15 cellular contexts compared by ENCODE assay signal in the genomic region with DNA sequence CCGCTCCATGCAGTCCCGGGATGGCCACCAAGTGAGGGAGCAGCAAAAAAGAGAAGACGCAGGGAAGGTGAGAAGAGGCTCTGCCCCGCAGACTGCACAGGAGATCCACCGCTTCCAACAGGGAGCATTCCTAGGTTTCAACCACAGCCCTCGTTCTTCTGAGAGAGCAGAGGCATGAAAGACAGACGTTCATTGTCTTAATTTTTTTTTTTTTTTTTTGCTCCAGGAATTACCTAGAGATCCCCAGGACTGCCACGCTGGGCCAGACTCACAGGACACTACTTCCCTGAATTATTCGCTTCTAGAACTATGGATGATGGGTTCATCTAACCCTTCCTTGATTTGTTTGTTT. TPM values are rescaled to one million over a fixed set of nuclear protein-coding genes. Genes with fewer than 3 reads are reported as not detected.
A peak's percentile ranks its signal among the peaks of the same experiment; 100 is the strongest.
DNase-seq lines count a peak whose midpoint lies in the region; ATAC-seq, FAIRE-seq and TF ChIP-seq lines count a peak whose summit lies in the region.
"Had no signal": no experiment of that assay in that cellular context is flagged by ENCODE, and none has a peak within 500 bp of the region (broad histone marks: within the 10 kb centered on the region; RNA-seq: fewer than 3 reads in every experiment).

No MANE protein-coding gene starts in this region.

- peak overlapping the region; percentile 79 for H2AFZ ChIP-seq in astrocyte (ENCODE audit: low read depth, low read length)

- no peak for FAIRE-seq in astrocyte (lab: Jason Lieb, UNC)

- peaks cover 4% of the 10 kb centered on the region for H3K9me3 Mint-ChIP-seq in astrocyte (ENCODE audit: unreplicated experiment)
- no peaks in the 10 kb centered on the region for H3K9me3 Mint-ChIP-seq in activated T-cell treated with anti-CD3 and anti-CD28 coated beads, Interleukin-2, amount 50 U/mL, for 24 hours
- H3K9me3 Mint-ChIP-seq: activated naive CD4-positive, alpha-beta T cell treated with anti-CD3 and anti-CD28 coated beads, Interleukin-2, amount 50 U/mL, for 72 hours; IgD-negative memory B cell had no signal

- no peak overlapping the region for H3K4me3 ChIP-seq in astrocyte (ENCODE audit: insufficient read depth, low read depth, low read length)
- H3K4me3 ChIP-seq in iPS-20b (ENCODE audit: low read length): no peak overlapping the region
- H3K4me3 ChIP-seq in skeletal muscle tissue (ENCODE audit: low read length in 3 of 3): peak overlapping the region in 2 of 3 donors; percentile 9 to 35
- H3K4me3 ChIP-seq: MG63 had no signal

- H3K79me2 ChIP-seq in astrocyte (ENCODE audit: insufficient read depth, low read length): no peaks in the 10 kb centered on the region

- H3K9ac ChIP-seq in astrocyte (ENCODE audit: low read length): no peak overlapping the region
- no peak overlapping the region; the same call in 1 of the 2 replicates for H3K9ac ChIP-seq in iPS-20b (ENCODE audit: low read depth, low read length)
- H3K9ac ChIP-seq in skeletal muscle tissue (ENCODE audit: low read depth in 1 of 3, low read length in 3 of 3): no peak overlapping the region

- no peaks in the 10 kb centered on the region for H3K9me3 ChIP-seq in astrocyte (ENCODE audit: insufficient read depth, low read depth, low read length)
- H3K9me3 ChIP-seq in iPS-20b (ENCODE audit: insufficient read depth, low read depth, low read length): no peaks in the 10 kb centered on the region
- no peaks in the 10 kb centered on the region for H3K9me3 ChIP-seq in skeletal muscle tissue (ENCODE audit: control insufficient read depth in 3 of 3, low read length in 3 of 3)
- H3K9me3 ChIP-seq: Caco-2, gastroesophageal sphincter, MG63 had no signal

- no peaks in the 10 kb centered on the region for H3K36me3 ChIP-seq in astrocyte (ENCODE audit: insufficient read depth, low read length)
- peaks cover 40% of the 10 kb centered on the region for H3K36me3 ChIP-seq in iPS-20b (ENCODE audit: insufficient read depth, low read depth, low read length)
- H3K36me3 ChIP-seq in skeletal muscle tissue (ENCODE audit: control insufficient read depth in 3 of 3, insufficient read depth in 3 of 3, low read length in 3 of 3): no peaks in the 10 kb centered on the region
- H3K36me3 ChIP-seq: gastroesophageal sphincter, MG63 had no signal

- peak overlapping the region; percentile 80 for H3K27ac Mint-ChIP-seq in astrocyte (ENCODE audit: unreplicated experiment)
- H3K27ac Mint-ChIP-seq in activated T-cell treated with anti-CD3 and anti-CD28 coated beads, Interleukin-2, amount 50 U/mL, for 24 hours: no peak overlapping the region
- H3K27ac Mint-ChIP-seq: activated naive CD4-positive, alpha-beta T cell treated with anti-CD3 and anti-CD28 coated beads, Interleukin-2, amount 50 U/mL, for 72 hours; IgD-negative memory B cell had no signal

- DNase-seq in HT1080 (ENCODE audit: low read depth): peak; percentile 34
- no peak for DNase-seq in astrocyte (ENCODE audit: low read depth)
- no peak for DNase-seq in cortex of kidney (lab: John Stamatoyannopoulos, UW)
- no peak for DNase-seq in activated T-cell treated with anti-CD3 and anti-CD28 coated beads, Interleukin-2, amount 50 U/mL, for 24 hours
- DNase-seq in SKM-1 (lab: John Stamatoyannopoulos, UW; ENCODE audit: unreplicated experiment): no peak
- DNase-seq: Caco-2, MG63, NCI-H526 treated with DMSO at 0.1 percent for 48 hours, SW 1271 had no signal

- H3K27me3 ChIP-seq in astrocyte (ENCODE audit: insufficient read depth, low read length) (peaks cover 8% of the 10 kb centered on the region), iPS-20b (ENCODE audit: insufficient read depth, low read length) (no peaks in the 10 kb centered on the region), skeletal muscle tissue (ENCODE audit: control insufficient read depth in 3 of 3, insufficient read depth in 3 of 3, low read length in 3 of 3) (peaks cover 3 to 12% (median 9%) of the 10 kb centered on the region in 3 donors)
- H3K27me3 ChIP-seq: gastroesophageal sphincter, MG63 had no signal

- H4K20me1 ChIP-seq in astrocyte (ENCODE audit: insufficient read depth, low read length): no peaks in the 10 kb centered on the region

- ATAC-seq in HG02610 (IDR thresholded peaks at IDR 0.05; ENCODE audit: unreplicated experiment): no peak

- TF ChIP-seq CTCF in astrocyte (IDR thresholded peaks at IDR 0.05; ENCODE audit: insufficient read depth, low read depth, low read length): no peak

- peak overlapping the region; percentile 62 for H3K4me2 ChIP-seq in astrocyte (ENCODE audit: low read length)

- H3K36me3 Mint-ChIP-seq in astrocyte (ENCODE audit: low read depth, unreplicated experiment): no peaks in the 10 kb centered on the region
- H3K36me3 Mint-ChIP-seq in activated T-cell treated with anti-CD3 and anti-CD28 coated beads, Interleukin-2, amount 50 U/mL, for 24 hours (ENCODE audit: low read depth): no peaks in the 10 kb centered on the region
- H3K36me3 Mint-ChIP-seq: activated naive CD4-positive, alpha-beta T cell treated with anti-CD3 and anti-CD28 coated beads, Interleukin-2, amount 50 U/mL, for 72 hours had no signal

- H3K4me1 Mint-ChIP-seq in astrocyte (ENCODE audit: low read depth, unreplicated experiment): peaks cover 14% of the 10 kb centered on the region
- peaks cover 4% of the 10 kb centered on the region for H3K4me1 Mint-ChIP-seq in activated T-cell treated with anti-CD3 and anti-CD28 coated beads, Interleukin-2, amount 50 U/mL, for 24 hours (ENCODE audit: low read depth)

- no peak overlapping the region for H3K4me3 Mint-ChIP-seq in astrocyte (ENCODE audit: unreplicated experiment)
- no peak overlapping the region for H3K4me3 Mint-ChIP-seq in activated T-cell treated with anti-CD3 and anti-CD28 coated beads, Interleukin-2, amount 50 U/mL, for 24 hours
- H3K4me3 Mint-ChIP-seq: IgD-negative memory B cell had no signal

- no peaks in the 10 kb centered on the region for H3K4me1 ChIP-seq in astrocyte (ENCODE audit: insufficient read depth, low read length)
- peaks cover 26% of the 10 kb centered on the region for H3K4me1 ChIP-seq in iPS-20b (ENCODE audit: insufficient read depth, low read length)
- H3K4me1 ChIP-seq in skeletal muscle tissue (ENCODE audit: control insufficient read depth in 3 of 3, insufficient read depth in 3 of 3, low read length in 3 of 3): peaks cover 0 to 9% (median 4%) of the 10 kb centered on the region in 3 donors
- H3K4me1 ChIP-seq: Caco-2 had no signal

- no peak overlapping the region for H3K27ac ChIP-seq in astrocyte (ENCODE audit: low read depth, low read length)
- peak overlapping the region; percentile 73 for H3K27ac ChIP-seq in iPS-20b (ENCODE audit: low read length)
- no peak overlapping the region for H3K27ac ChIP-seq in skeletal muscle tissue (ENCODE audit: low read depth, low read length)

- H3K27me3 Mint-ChIP-seq in astrocyte (ENCODE audit: low read depth, unreplicated experiment): peaks cover 30% of the 10 kb centered on the region
- peaks cover 24% of the 10 kb centered on the region for H3K27me3 Mint-ChIP-seq in activated T-cell treated with anti-CD3 and anti-CD28 coated beads, Interleukin-2, amount 50 U/mL, for 24 hours

RNA-seq across cellular contexts. Expression of a gene that starts 33.2 kb away (rescaled TPM):
- total RNA-seq in HT1080 (2014; rRNA removed; shearing (Covaris generic)): 0.42 and 0.43 TPM in 2 replicates
- polyA plus RNA-seq in HT1080 (2015; cell fraction: cytosol; rRNA removed): 0.60 and 0.81 TPM in 2 replicates
- 0.72 and 0.76 TPM in 2 replicates for polyA plus RNA-seq in HT1080 (2015; cell fraction: nucleus; rRNA removed)
- total RNA-seq in astrocyte (7.1 and 10.0 TPM in 2 replicates), skeletal muscle tissue (11.5 TPM)
- polyA plus RNA-seq: IgD-negative memory B cell had no signal

RNA-seq across cellular contexts. Expression of a gene that starts 59.0 kb away (rescaled TPM):
- total RNA-seq in HT1080 (2014; rRNA removed; shearing (Covaris generic)): 6.9 and 7.9 TPM in 2 replicates
- 2.8 and 2.9 TPM in 2 replicates for polyA plus RNA-seq in HT1080 (2015; cell fraction: cytosol; rRNA removed)
- polyA plus RNA-seq in HT1080 (2015; cell fraction: nucleus; rRNA removed): 9.7 and 12.4 TPM in 2 replicates
- total RNA-seq in astrocyte: 8.1 and 9.3 TPM in 2 replicates
- 10.4 TPM for total RNA-seq in skeletal muscle tissue

Comparison
In these comparisons a context has a peak if more than half of its experiments do, and no peak if none do; other contexts are left out.
1. H3K4me3 ChIP-seq: peak in skeletal muscle tissue (2 of 3); none in astrocyte (single experiment) and iPS-20b (single experiment).